Comparison of ENCODE assay signal across 10 cellular contexts in genomic region chr12:109949089-109949488, GRCh38. TPM values are rescaled to one million over a fixed set of nuclear protein-coding genes. Genes with fewer than 3 reads are reported as not detected.
DNase-seq lines count a peak whose midpoint lies in the region; ATAC-seq and TF ChIP-seq lines count a peak whose summit lies in the region.
"Had no signal": no experiment of that assay in that cellular context is flagged by ENCODE, and none has a peak within 500 bp of the region (broad histone marks: within the 10 kb centered on the region; RNA-seq: fewer than 3 reads in every experiment).

No MANE protein-coding gene starts in this region.

- intact Hi-C loops in lower lobe of right lung (cut with DNase I) (no loop called here), transverse colon (cut with DNase I; ENCODE audit: low total_unique reads) (no loop called here), ascending aorta (cut with DNase I) (no loop called here), prostate gland (cut with DNase I) (no loop called here)

- no peaks in the 10 kb centered on the region for H3K27me3 ChIP-seq in endodermal cell (ENCODE audit: control insufficient read depth, insufficient read depth, low read length, poor library complexity, severe bottlenecking)
- no peaks in the 10 kb centered on the region for H3K27me3 ChIP-seq in lower lobe of right lung (ENCODE audit: low read depth)
- H3K27me3 ChIP-seq in transverse colon, result no peaks in the 10 kb centered on the region
- no peaks in the 10 kb centered on the region for H3K27me3 ChIP-seq in ascending aorta
- H3K27me3 ChIP-seq in prostate gland (replicated peaks; ENCODE audit: insufficient read depth), result no peaks in the 10 kb centered on the region

- CTCF ChIA-PET in activated naive CD4-positive, alpha-beta T cell treated with anti-CD3 and anti-CD28 coated beads, Interleukin-2, amount 10 ng/mL, durations not matched to agents 7 days and 5 days (lab: Charles Lee), result interaction anchor here (1.5 kb wide), 1 partner anchor 16 kb away, joined by 5 read pairs; no protein-coding TSS in a partner anchor

- H3K9me3 ChIP-seq in endodermal cell (ENCODE audit: control insufficient read depth, low read length) (no peaks in the 10 kb centered on the region), lower lobe of right lung (no peaks in the 10 kb centered on the region), transverse colon (no peaks in the 10 kb centered on the region), ascending aorta (no peaks in the 10 kb centered on the region), prostate gland (no peaks in the 10 kb centered on the region)

- TF ChIP-seq EP300 in transverse colon (IDR thresholded peaks at IDR 0.05; ENCODE audit: low read depth), result no peak

- no peak overlapping the region for H3K4me3 ChIP-seq in endodermal cell (ENCODE audit: low read length)
- H3K4me3 ChIP-seq in lower lobe of right lung, result no peak overlapping the region
- no peak overlapping the region for H3K4me3 ChIP-seq in transverse colon
- no peak overlapping the region for H3K4me3 ChIP-seq in ascending aorta
- no peak overlapping the region for H3K4me3 ChIP-seq in prostate gland

- ATAC-seq in activated naive CD4-positive, alpha-beta T cell treated with anti-CD3 and anti-CD28 coated beads, Interleukin-2, amount 50 U/mL, for 72 hours, result no peak
- peak; percentile 55 to 59 for ATAC-seq in lower lobe of right lung
- ATAC-seq: HCT116 had no signal

- H3K4me1 Mint-ChIP-seq in activated naive CD4-positive, alpha-beta T cell treated with anti-CD3 and anti-CD28 coated beads, Interleukin-2, amount 10 ng/mL, durations not matched to agents 7 days and 5 days, result peaks cover 30% of the 10 kb centered on the region
- H3K4me1 Mint-ChIP-seq in endodermal cell, result peaks cover 24% of the 10 kb centered on the region

- 93 to 100% methylated on average over 1 of the region's 1 CpG for WGBS in endodermal cell (ENCODE audit: insufficient coverage in 1 of 2, insufficient read length in 1 of 2), 2 experiments
- 27 to 31% methylated on average over 1 of the region's 1 CpG for WGBS in transverse colon (ENCODE audit: low coverage in 1 of 2), 2 donors
- 22% methylated on average over 1 of the region's 1 CpG for WGBS in prostate gland

- no peak overlapping the region for H3K4me3 Mint-ChIP-seq in activated naive CD4-positive, alpha-beta T cell treated with anti-CD3 and anti-CD28 coated beads, Interleukin-2, amount 10 ng/mL, durations not matched to agents 7 days and 5 days
- H3K4me3 Mint-ChIP-seq in endodermal cell, result no peak overlapping the region
- H3K4me3 Mint-ChIP-seq: neural crest cell had no signal

- DNase-seq in activated naive CD4-positive, alpha-beta T cell treated with anti-CD3 and anti-CD28 coated beads, Interleukin-2, amount 10 ng/mL, durations not matched to agents 7 days and 5 days, result no peak
- DNase-seq in activated naive CD4-positive, alpha-beta T cell treated with anti-CD3 and anti-CD28 coated beads, Interleukin-2, amount 50 U/mL, for 72 hours (ENCODE audit: low spot score in 2 of 2), result no peak
- DNase-seq in endodermal cell (no peak), lower lobe of right lung (no peak), transverse colon (no peak), NCI-H2171 treated with DMSO at 0.1 percent for 48 hours (lab: John Stamatoyannopoulos, UW) (no peak), ascending aorta (ENCODE audit: low spot score in 2 of 2) (no peak), prostate gland (ENCODE audit: low spot score) (no peak)

- H3K27me3 Mint-ChIP-seq in activated naive CD4-positive, alpha-beta T cell treated with anti-CD3 and anti-CD28 coated beads, Interleukin-2, amount 10 ng/mL, durations not matched to agents 7 days and 5 days, result no peaks in the 10 kb centered on the region
- H3K27me3 Mint-ChIP-seq in endodermal cell (ENCODE audit: insufficient read depth), result no peaks in the 10 kb centered on the region

- TF ChIP-seq CTCF in endodermal cell (conservative IDR thresholded peaks at IDR 0.05), result no peak
- no peak for TF ChIP-seq CTCF in lower lobe of right lung (IDR thresholded peaks at IDR 0.05)
- no peak for TF ChIP-seq CTCF in transverse colon (IDR thresholded peaks at IDR 0.05)
- no peak for TF ChIP-seq CTCF in ascending aorta (IDR thresholded peaks at IDR 0.05)
- TF ChIP-seq CTCF in prostate gland (IDR thresholded peaks at IDR 0.05), result no peak

- H3K9ac ChIP-seq in endodermal cell (ENCODE audit: extremely low read depth, low read length, poor library complexity, severe bottlenecking), result no peak overlapping the region

- in situ Hi-C loops in transverse colon (cut with MboI; ENCODE audit: low pct_ligation_motif_present in 1 of 4, low pct_unique_long_range_greater_than_20kb in 1 of 4, low sequenced_read_pairs in 3 of 4), result no loop called here

- peaks cover 4% of the 10 kb centered on the region for H3K4me1 ChIP-seq in endodermal cell (ENCODE audit: control insufficient read depth, insufficient read depth, low read length)
- peaks cover 44% of the 10 kb centered on the region for H3K4me1 ChIP-seq in lower lobe of right lung
- peaks cover 14 to 53% (median 25%) of the 10 kb centered on the region in 4 donors for H3K4me1 ChIP-seq in transverse colon
- peaks cover 16 to 35% of the 10 kb centered on the region in 2 donors for H3K4me1 ChIP-seq in ascending aorta
- no peaks in the 10 kb centered on the region for H3K4me1 ChIP-seq in prostate gland (replicated peaks)

- peak overlapping the region; percentile 31 for H3K27ac Mint-ChIP-seq in activated naive CD4-positive, alpha-beta T cell treated with anti-CD3 and anti-CD28 coated beads, Interleukin-2, amount 10 ng/mL, durations not matched to agents 7 days and 5 days
- H3K27ac Mint-ChIP-seq in activated naive CD4-positive, alpha-beta T cell treated with anti-CD3 and anti-CD28 coated beads, Interleukin-2, amount 50 U/mL, for 72 hours, result no peak overlapping the region
- no peak overlapping the region for H3K27ac Mint-ChIP-seq in endodermal cell

- peaks cover 76% of the 10 kb centered on the region for H3K36me3 ChIP-seq in endodermal cell (ENCODE audit: control insufficient read depth, insufficient read depth, low read length)
- H3K36me3 ChIP-seq in lower lobe of right lung, result peaks cover 91% of the 10 kb centered on the region
- peaks cover 0 to 26% (median 9%) of the 10 kb centered on the region in 4 donors for H3K36me3 ChIP-seq in transverse colon
- peaks cover 12 to 25% of the 10 kb centered on the region in 2 donors for H3K36me3 ChIP-seq in ascending aorta
- H3K36me3 ChIP-seq in prostate gland, result peaks cover 0 to 6% of the 10 kb centered on the region in 2 donors

- TF ChIP-seq POLR2A in transverse colon (IDR thresholded peaks at IDR 0.05), result no peak
- TF ChIP-seq POLR2A in prostate gland (IDR thresholded peaks at IDR 0.05), result no peak

- peaks cover 79% of the 10 kb centered on the region for H3K36me3 Mint-ChIP-seq in activated naive CD4-positive, alpha-beta T cell treated with anti-CD3 and anti-CD28 coated beads, Interleukin-2, amount 10 ng/mL, durations not matched to agents 7 days and 5 days
- peaks cover 21 to 40% of the 10 kb centered on the region in 2 donors for H3K36me3 Mint-ChIP-seq in activated naive CD4-positive, alpha-beta T cell treated with anti-CD3 and anti-CD28 coated beads, Interleukin-2, amount 50 U/mL, for 72 hours
- peaks cover 49% of the 10 kb centered on the region for H3K36me3 Mint-ChIP-seq in endodermal cell (ENCODE audit: low read depth)

- H3K27ac ChIP-seq in endodermal cell (ENCODE audit: low read depth, low read length), result peak overlapping the region; percentile 3
- no peak overlapping the region for H3K27ac ChIP-seq in lower lobe of right lung
- H3K27ac ChIP-seq in transverse colon, result peak overlapping the region; percentile 51 to 67 (median 59)
- peak overlapping the region in 1 of 2 donors; percentile 77 for H3K27ac ChIP-seq in ascending aorta
- H3K27ac ChIP-seq in prostate gland, result no peak overlapping the region

- H3K9me3 Mint-ChIP-seq in activated naive CD4-positive, alpha-beta T cell treated with anti-CD3 and anti-CD28 coated beads, Interleukin-2, amount 10 ng/mL, durations not matched to agents 7 days and 5 days, result no peaks in the 10 kb centered on the region
- no peaks in the 10 kb centered on the region for H3K9me3 Mint-ChIP-seq in activated naive CD4-positive, alpha-beta T cell treated with anti-CD3 and anti-CD28 coated beads, Interleukin-2, amount 50 U/mL, for 72 hours
- no peaks in the 10 kb centered on the region for H3K9me3 Mint-ChIP-seq in endodermal cell
- H3K9me3 Mint-ChIP-seq: neural crest cell had no signal

RNA-seq across cellular contexts. Expression of gene GIT2, which starts 47.1 kb away (rescaled TPM):
- 10 to 100 TPM; 64.3 to 70.1 TPM for total RNA-seq in activated naive CD4-positive, alpha-beta T cell treated with anti-CD3 and anti-CD28 coated beads, Interleukin-2, amount 50 U/mL, for 72 hours
- total RNA-seq in endodermal cell (10 to 100 TPM; 27.0 to 27.9 TPM), lower lobe of right lung (62.2 TPM), transverse colon (10 to 100 TPM; 25.3 to 64.0 (median 44.0) TPM), ascending aorta (44.9 TPM), prostate gland (10 to 100 TPM; 20.9 to 43.3 TPM)
- 20.5 TPM for polyA plus RNA-seq in endodermal cell (2013, experiment 1 of 2)
- 20.9 TPM for polyA plus RNA-seq in endodermal cell (2013, experiment 2 of 2)

RNA-seq across cellular contexts. Expression of gene TCHP, which starts 49.0 kb away (rescaled TPM):
- 10 to 100 TPM; 14.9 to 18.3 TPM for total RNA-seq in activated naive CD4-positive, alpha-beta T cell treated with anti-CD3 and anti-CD28 coated beads, Interleukin-2, amount 50 U/mL, for 72 hours
- total RNA-seq in endodermal cell (10 to 100 TPM; 26.1 to 31.9 TPM), lower lobe of right lung (16.8 TPM), transverse colon (10 to 100 TPM; 27.5 to 54.7 (median 30.7) TPM), ascending aorta (4.2 TPM), prostate gland (10 to 100 TPM; 18.9 to 26.3 TPM)
- polyA plus RNA-seq in endodermal cell (2013, experiment 1 of 2), result 19.2 TPM
- 16.8 TPM for polyA plus RNA-seq in endodermal cell (2013, experiment 2 of 2)

RNA-seq across cellular contexts. Expression of gene ANKRD13A, which starts 50.1 kb away (rescaled TPM):
- total RNA-seq in activated naive CD4-positive, alpha-beta T cell treated with anti-CD3 and anti-CD28 coated beads, Interleukin-2, amount 50 U/mL, for 72 hours, result 10 to 100 TPM; 64.7 to 65.2 TPM
- total RNA-seq in endodermal cell (10 to 100 TPM; 33.2 to 44.6 TPM), lower lobe of right lung (62.5 TPM), transverse colon (100 to 1,000 TPM in 3 of 4 donors, 10 to 100 TPM in 1; 96.1 to 189 (median 115) TPM), ascending aorta (199 TPM), prostate gland (10 to 100 TPM; 76.1 to 87.4 TPM)
- 24.0 TPM for polyA plus RNA-seq in endodermal cell (2013, experiment 1 of 2)
- 23.1 TPM for polyA plus RNA-seq in endodermal cell (2013, experiment 2 of 2)

Comparison
In these comparisons a context has a peak if more than half of its experiments do, and no peak if none do; other contexts are left out.
1. ATAC-seq: peak in lower lobe of right lung (2 of 2); none in activated naive CD4-positive, alpha-beta T cell treated with anti-CD3 and anti-CD28 coated beads, Interleukin-2, amount 50 U/mL, for 72 hours (0 of 2).
2. H3K27ac ChIP-seq: peak in endodermal cell (single experiment) and transverse colon (4 of 4); none in lower lobe of right lung (single experiment) and prostate gland (0 of 2).